Comparison of ENCODE assay signal across 25 cellular contexts in genomic region chr15:81851307-81851706, GRCh38.
"Had no signal": no experiment of that assay in that cellular context is flagged by ENCODE, and none has a peak within 500 bp of the region (broad histone marks: within the 10 kb centered on the region; RNA-seq: fewer than 3 reads in every experiment).

No MANE protein-coding gene starts in this region.

- H3K36me3 ChIP-seq: left ventricle myocardium inferior, pancreas, prostate gland, stomach, thyroid gland, transverse colon, upper lobe of left lung, vagina had no signal

- H3K27ac ChIP-seq: left ventricle myocardium inferior, pancreas, prostate gland, skin epidermis, stomach, testis, thyroid gland, transverse colon, upper lobe of left lung, vagina had no signal

- H3K36me3 Mint-ChIP-seq: naive thymus-derived CD4-positive, alpha-beta T cell; stimulated activated naive B cell treated with anti-CD40 and anti-IgM and Interleukin-4, amounts not matched to agents 10 μg/mL and 1 μg/mL and 100 μg/mL, for 72 hours had no signal

- H3K27me3 ChIP-seq: pancreas, testis, thyroid gland, transverse colon, upper lobe of left lung, vagina had no signal

- H3K4me3 ChIP-seq: left ventricle myocardium inferior, lung, mucosa of descending colon, pancreas, prostate gland, skin epidermis, stomach, testis, thyroid gland, transverse colon, upper lobe of left lung, vagina had no signal

- H3K4me3 Mint-ChIP-seq: naive thymus-derived CD4-positive, alpha-beta T cell; stimulated activated naive B cell treated with anti-CD40 and anti-IgM and Interleukin-4, amounts not matched to agents 10 μg/mL and 1 μg/mL and 100 μg/mL, for 72 hours had no signal

- H3K4me1 Mint-ChIP-seq: naive thymus-derived CD4-positive, alpha-beta T cell; stimulated activated naive B cell treated with anti-CD40 and anti-IgM and Interleukin-4, amounts not matched to agents 10 μg/mL and 1 μg/mL and 100 μg/mL, for 72 hours had no signal

- H3K9me3 Mint-ChIP-seq: naive thymus-derived CD4-positive, alpha-beta T cell; stimulated activated naive B cell treated with anti-CD40 and anti-IgM and Interleukin-4, amounts not matched to agents 10 μg/mL and 1 μg/mL and 100 μg/mL, for 72 hours had no signal

- H3K27ac Mint-ChIP-seq: stimulated activated naive B cell treated with anti-CD40 and anti-IgM and Interleukin-4, amounts not matched to agents 10 μg/mL and 1 μg/mL and 100 μg/mL, for 72 hours had no signal

- H3K9me3 ChIP-seq: left ventricle myocardium inferior, mucosa of descending colon, pancreas, prostate gland, stomach, testis, thyroid gland, transverse colon, upper lobe of left lung, vagina had no signal

- ATAC-seq: mucosa of descending colon; naive thymus-derived CD4-positive, alpha-beta T cell; pancreas; right cardiac atrium; sciatic nerve; stimulated activated naive B cell treated with anti-CD40 and anti-IgM and Interleukin-4, amounts not matched to agents 10 μg/mL and 1 μg/mL and 100 μg/mL, for 72 hours; stimulated activated naive CD8-positive, alpha-beta T cell treated with anti-CD3 and anti-CD28 coated beads, Interleukin-15, Interleukin-2, amounts not matched to agents 100 U/mL and 50 U/mL, for 24 hours had no signal

- H3K4me1 ChIP-seq: left ventricle myocardium inferior, pancreas, prostate gland, stomach, testis, thyroid gland, transverse colon, upper lobe of left lung, vagina had no signal

- DNase-seq: hippocampal formation; left ventricle myocardium inferior; midbrain; mucosa of descending colon; naive thymus-derived CD4-positive, alpha-beta T cell; pancreas; posterior cingulate gyrus; retina; right cardiac atrium; stimulated activated CD4-positive, alpha-beta T cell treated with anti-CD3 and anti-CD28 coated beads, Interleukin-12 subunit alpha, Interleukin-12 subunit beta, amount 100 ng/mL, for 4 hours; stimulated activated CD4-positive, alpha-beta T cell treated with anti-CD3 and anti-CD28 coated beads, Interleukin-15, amount 100 ng/mL, for 24 hours; stimulated activated CD4-positive, alpha-beta T cell treated with anti-CD3 and anti-CD28 coated beads, Interleukin-2, amount 100 ng/mL, for 24 hours; stimulated activated CD4-positive, alpha-beta T cell treated with anti-CD3 and anti-CD28 coated beads, Interleukin-4, amount 100 ng/mL, for 1 hour; stimulated activated naive B cell treated with anti-CD40 and anti-IgM and Interleukin-4, amounts not matched to agents 10 μg/mL and 1 μg/mL and 100 μg/mL, for 72 hours; stimulated activated naive CD8-positive, alpha-beta T cell treated with anti-CD3 and anti-CD28 coated beads, Interleukin-15, Interleukin-2, amounts not matched to agents 100 U/mL and 50 U/mL, for 24 hours; stomach; testis; thyroid gland; transverse colon; upper lobe of left lung had no signal
